Comparison of ENCODE assay signal across 18 cellular contexts in the genomic region with DNA sequence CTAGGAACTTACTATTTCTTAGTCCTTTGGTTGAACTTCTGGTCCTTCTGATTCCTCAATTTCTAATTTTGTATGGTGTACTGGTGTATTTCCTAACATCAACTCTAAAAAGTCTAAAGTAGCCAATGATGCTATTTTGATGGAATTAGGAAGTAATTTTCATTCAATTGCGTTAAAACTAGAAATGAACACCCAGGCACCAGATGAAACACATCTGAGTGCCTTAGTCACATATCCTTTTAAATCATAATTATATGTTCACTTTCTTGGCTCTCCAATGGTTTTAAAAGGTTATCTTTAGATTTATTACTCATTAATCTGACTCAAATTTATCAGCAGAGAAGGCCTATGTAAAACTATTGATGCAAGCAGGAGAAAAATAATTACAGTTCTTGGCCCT.
DNase-seq lines count a peak whose midpoint lies in the region; ATAC-seq and TF ChIP-seq lines count a peak whose summit lies in the region.
"Had no signal": no experiment of that assay in that cellular context is flagged by ENCODE, and none has a peak within 500 bp of the region (broad histone marks: within the 10 kb centered on the region; RNA-seq: fewer than 3 reads in every experiment).

No MANE protein-coding gene starts in this region.

- no peaks in the 10 kb centered on the region for H3K36me3 ChIP-seq in GM23248 (ENCODE audit: low read depth)
- H3K36me3 ChIP-seq in right atrium auricular region: no peaks in the 10 kb centered on the region
- H3K36me3 ChIP-seq in gastrocnemius medialis: no peaks in the 10 kb centered on the region

- intact Hi-C loops in gastrocnemius medialis (cut with DNase I; ENCODE audit: low total_unique reads): loop anchor here (5.0 kb wide), 1 partner anchor 36 kb away; no protein-coding TSS in a partner anchor

- peak overlapping the region; percentile 75 for H3K4me2 ChIP-seq in GM23248 (ENCODE audit: unreplicated experiment)

- no peak overlapping the region for H3K4me3 Mint-ChIP-seq in chondrocyte (ENCODE audit: unreplicated experiment)
- H3K4me3 Mint-ChIP-seq: memory B cell had no signal

- H3K27ac Mint-ChIP-seq in chondrocyte (ENCODE audit: unreplicated experiment): peak overlapping the region; percentile 85
- H3K27ac Mint-ChIP-seq: activated naive CD4-positive, alpha-beta T cell treated with anti-CD3 and anti-CD28 coated beads, Interleukin-2, amount 50 U/mL, for 72 hours; memory B cell had no signal

- H3K9me3 ChIP-seq in GM23248 (ENCODE audit: low read depth): no peaks in the 10 kb centered on the region
- H3K9me3 ChIP-seq in right atrium auricular region: no peaks in the 10 kb centered on the region
- no peaks in the 10 kb centered on the region for H3K9me3 ChIP-seq in gastrocnemius medialis

- peak overlapping the region; percentile 72 for H3K27ac ChIP-seq in GM23248
- peak overlapping the region; percentile 74 to 85 for H3K27ac ChIP-seq in right atrium auricular region
- peak overlapping the region; percentile 34 to 70 (median 60) for H3K27ac ChIP-seq in gastrocnemius medialis

- peaks cover 32% of the 10 kb centered on the region for H3F3A ChIP-seq in GM23248 (ENCODE audit: insufficient read depth)

- no peak for TF ChIP-seq CTCF in chondrocyte (IDR thresholded peaks at IDR 0.05)
- no peak for TF ChIP-seq CTCF in right atrium auricular region (IDR thresholded peaks at IDR 0.05)
- no peak for TF ChIP-seq CTCF in gastrocnemius medialis (IDR thresholded peaks at IDR 0.05 in 4 of 5, conservative IDR thresholded peaks at IDR 0.05 in 1 of 5)

- H3K27me3 Mint-ChIP-seq in chondrocyte (ENCODE audit: low read depth): no peaks in the 10 kb centered on the region
- H3K27me3 Mint-ChIP-seq: memory B cell had no signal

- no peaks in the 10 kb centered on the region for H4K20me1 ChIP-seq in GM23248 (ENCODE audit: insufficient read depth)

- no peaks in the 10 kb centered on the region for H3K36me3 Mint-ChIP-seq in chondrocyte (ENCODE audit: low read depth)
- H3K36me3 Mint-ChIP-seq: activated naive CD4-positive, alpha-beta T cell treated with anti-CD3 and anti-CD28 coated beads, Interleukin-2, amount 50 U/mL, for 72 hours; memory B cell had no signal

- peaks cover 62% of the 10 kb centered on the region for H3K4me1 Mint-ChIP-seq in chondrocyte (ENCODE audit: low read depth)
- H3K4me1 Mint-ChIP-seq: memory B cell had no signal

- no peak for TF ChIP-seq POLR2A in gastrocnemius medialis (IDR thresholded peaks at IDR 0.05)

- no peaks in the 10 kb centered on the region; the same call in 1 of the 2 replicates for H3K9me2 ChIP-seq in GM23248 (ENCODE audit: insufficient read depth)

- H2AFZ ChIP-seq in GM23248: 0 out of 2 replicates have a peak overlapping the region, but pooled peaks have one; percentile 69

- H3K9me3 Mint-ChIP-seq in chondrocyte (ENCODE audit: low read depth): no peaks in the 10 kb centered on the region
- H3K9me3 Mint-ChIP-seq: activated naive CD4-positive, alpha-beta T cell treated with anti-CD3 and anti-CD28 coated beads, Interleukin-2, amount 50 U/mL, for 72 hours; memory B cell had no signal

- H3K4me3 ChIP-seq in GM23248: no peak overlapping the region
- no peak overlapping the region for H3K4me3 ChIP-seq in right atrium auricular region
- H3K4me3 ChIP-seq in gastrocnemius medialis: no peak overlapping the region
- H3K4me3 ChIP-seq: K562 had no signal

- H3K9ac ChIP-seq in GM23248: no peak overlapping the region

- DNase-seq in GM23248: peak; percentile 63
- DNase-seq in chondrocyte (ENCODE audit: low spot score): no peak
- DNase-seq in right atrium auricular region (ENCODE audit: low spot score): no peak
- no peak for DNase-seq in gastrocnemius medialis
- no peak for DNase-seq in middle frontal gyrus (ENCODE audit: extremely low spot score, low spot score)
- no peak for DNase-seq in AG08395 (ENCODE audit: low spot score)
- no peak for DNase-seq in NCI-H2029 (lab: John Stamatoyannopoulos, UW)
- DNase-seq: dermis blood vessel endothelial cell; DMS153; NCI-H1694; NCI-H82; occipital lobe; SHP77; stimulated activated CD8-positive, alpha-beta memory T cell treated with anti-CD3 and anti-CD28 coated beads, Interleukin-4, amount 100 ng/mL, for 48 hours had no signal

- ATAC-seq in gastrocnemius medialis (peak; percentile 32 to 36), HG02610 (IDR thresholded peaks at IDR 0.05; ENCODE audit: unreplicated experiment) (no peak)
- ATAC-seq: activated naive CD4-positive, alpha-beta T cell treated with anti-CD3 and anti-CD28 coated beads, Interleukin-2, amount 50 U/mL, for 72 hours; K562 had no signal

- H3K4me1 ChIP-seq in GM23248 (ENCODE audit: insufficient read depth) (peaks cover 41% of the 10 kb centered on the region), right atrium auricular region (peaks cover 0 to 40% of the 10 kb centered on the region in 2 donors), gastrocnemius medialis (peaks cover 24 to 33% of the 10 kb centered on the region in 2 donors)

- 0 to 3% methylated on average over 1 of the region's 1 CpG for WGBS in GM23248 (ENCODE audit: low coverage in 1 of 2, low lambda C conversion rate in 2 of 2, missing lambda C conversion rate in 2 of 2), 2 experiments

- H3K79me2 ChIP-seq in GM23248 (ENCODE audit: insufficient read depth): no peaks in the 10 kb centered on the region

- in situ Hi-C loops in GM23248 (cut with MboI): no loop called here
- in situ Hi-C loops in gastrocnemius medialis (cut with MboI; ENCODE audit: low sequenced_read_pairs in 4 of 4): no loop called here

- H3K27me3 ChIP-seq in GM23248 (replicated peaks; ENCODE audit: insufficient read depth) (no peaks in the 10 kb centered on the region), right atrium auricular region (no peaks in the 10 kb centered on the region), gastrocnemius medialis (no peaks in the 10 kb centered on the region)
